Comparison of ENCODE assay signal across 20 cellular contexts in genomic region chr2:239137165-239137889, GRCh38.
"Had no signal": no experiment of that assay in that cellular context is flagged by ENCODE, and none has a peak within 500 bp of the region (broad histone marks: within the 10 kb centered on the region; RNA-seq: fewer than 3 reads in every experiment).

No MANE protein-coding gene starts in this region.

- H3K27me3 Mint-ChIP-seq: activated B cell treated with CpG ODN at 0.5 μM for 24 hours; activated CD8-positive, alpha-beta T cell treated with anti-CD3 and anti-CD28 coated beads for 36 hours; activated naive CD8-positive, alpha-beta T cell treated with anti-CD3 and anti-CD28 coated beads for 36 hours; naive thymus-derived CD8-positive, alpha-beta T cell; stimulated activated memory B cell treated with anti-CD40 and anti-IgM and Interleukin-4, amounts not matched to agents 10 μg/mL and 1 μg/mL and 100 μg/mL, for 72 hours had no signal

- H3K9me3 Mint-ChIP-seq: activated B cell treated with CpG ODN at 0.5 μM for 24 hours; activated CD8-positive, alpha-beta T cell treated with anti-CD3 and anti-CD28 coated beads for 36 hours; activated naive CD8-positive, alpha-beta T cell treated with anti-CD3 and anti-CD28 coated beads for 36 hours; activated T-cell treated with anti-CD3 and anti-CD28 coated beads, Interleukin-2, amount 50 U/mL, for 72 hours; endodermal cell had no signal

- H3K4me1 Mint-ChIP-seq: activated B cell treated with CpG ODN at 0.5 μM for 24 hours; activated naive CD8-positive, alpha-beta T cell treated with anti-CD3 and anti-CD28 coated beads for 36 hours; endodermal cell; stimulated activated memory B cell treated with anti-CD40 and anti-IgM and Interleukin-4, amounts not matched to agents 10 μg/mL and 1 μg/mL and 100 μg/mL, for 72 hours had no signal

- ATAC-seq: activated CD8-positive, alpha-beta T cell treated with anti-CD3 and anti-CD28 coated beads for 36 hours; activated T-cell treated with anti-CD3 and anti-CD28 coated beads, Interleukin-2, amount 50 U/mL, for 72 hours; gastrocnemius medialis; left lobe of liver; mucosa of descending colon; naive thymus-derived CD8-positive, alpha-beta T cell; stimulated activated memory B cell treated with anti-CD40 and anti-IgM and Interleukin-4, amounts not matched to agents 10 μg/mL and 1 μg/mL and 100 μg/mL, for 72 hours had no signal

- DNase-seq: activated B cell treated with CpG ODN at 0.5 μM for 24 hours; activated CD4-positive, alpha-beta T cell treated with anti-CD3 and anti-CD28 coated beads for 48 hours; activated CD8-positive, alpha-beta memory T cell treated with anti-CD3 and anti-CD28 coated beads, Interleukin-2, amount 50 U/mL, for 4 hours; activated CD8-positive, alpha-beta T cell treated with anti-CD3 and anti-CD28 coated beads for 36 hours; activated naive CD8-positive, alpha-beta T cell treated with anti-CD3 and anti-CD28 coated beads for 36 hours; activated T-cell treated with anti-CD3 and anti-CD28 coated beads, Interleukin-2, amount 50 U/mL, for 72 hours; amygdala; brain microvascular endothelial cell; cerebellar nuclear complex; dermis blood vessel endothelial cell; endodermal cell; gastrocnemius medialis; occipital lobe; tibial artery; uterus had no signal

- H3K27ac Mint-ChIP-seq: activated B cell treated with CpG ODN at 0.5 μM for 24 hours; activated CD8-positive, alpha-beta T cell treated with anti-CD3 and anti-CD28 coated beads for 36 hours; activated naive CD8-positive, alpha-beta T cell treated with anti-CD3 and anti-CD28 coated beads for 36 hours; activated T-cell treated with anti-CD3 and anti-CD28 coated beads, Interleukin-2, amount 50 U/mL, for 72 hours; endodermal cell; stimulated activated memory B cell treated with anti-CD40 and anti-IgM and Interleukin-4, amounts not matched to agents 10 μg/mL and 1 μg/mL and 100 μg/mL, for 72 hours had no signal

- H3K4me1 ChIP-seq: gastrocnemius medialis, prostate gland, tibial artery, uterus had no signal

- H3K9me3 ChIP-seq: gastrocnemius medialis, mucosa of descending colon, prostate gland, tibial artery, uterus had no signal

- H3K27ac ChIP-seq: brain microvascular endothelial cell, prostate gland, tibial artery, uterus had no signal

- H3K4me3 Mint-ChIP-seq: activated B cell treated with CpG ODN at 0.5 μM for 24 hours; activated CD8-positive, alpha-beta T cell treated with anti-CD3 and anti-CD28 coated beads for 36 hours; activated naive CD8-positive, alpha-beta T cell treated with anti-CD3 and anti-CD28 coated beads for 36 hours; activated T-cell treated with anti-CD3 and anti-CD28 coated beads, Interleukin-2, amount 50 U/mL, for 72 hours; endodermal cell; stimulated activated memory B cell treated with anti-CD40 and anti-IgM and Interleukin-4, amounts not matched to agents 10 μg/mL and 1 μg/mL and 100 μg/mL, for 72 hours had no signal

- H3K27me3 ChIP-seq: brain microvascular endothelial cell, gastrocnemius medialis, tibial artery, uterus had no signal

- H3K36me3 ChIP-seq: uterus had no signal

- H3K4me3 ChIP-seq: gastrocnemius medialis, mucosa of descending colon, prostate gland, tibial artery, uterus had no signal
